In genomic region chr12:61739925-61740324, GRCh38 we compare ENCODE assay signal across 17 cellular contexts.
DNase-seq lines count a peak whose midpoint lies in the region; ATAC-seq and TF ChIP-seq lines count a peak whose summit lies in the region.
"Had no signal": no experiment of that assay in that cellular context is flagged by ENCODE, and none has a peak within 500 bp of the region (broad histone marks: within the 10 kb centered on the region; RNA-seq: fewer than 3 reads in every experiment).

No MANE protein-coding gene starts in this region.

- H3K4me2 ChIP-seq in MM.1S (ENCODE audit: low read depth, low read length): 0 out of 2 replicates have a peak overlapping the region, but pooled peaks have one; percentile 4
- H3K4me2 ChIP-seq: BLaER1 treated with 17β-estradiol and CSF1 and Interleukin-3, amounts not matched to agents 10 nM and 100 nM had no signal

- H3K9me2 ChIP-seq in MM.1S (replicated peaks; ENCODE audit: insufficient read depth, low read length): no peaks in the 10 kb centered on the region

- no peaks in the 10 kb centered on the region for H4K20me1 ChIP-seq in MM.1S (ENCODE audit: insufficient read depth, low read length)
- H4K20me1 ChIP-seq: BLaER1 treated with 17β-estradiol and CSF1 and Interleukin-3, amounts not matched to agents 10 nM and 100 nM had no signal

- no peaks in the 10 kb centered on the region for H3K79me2 ChIP-seq in MM.1S (ENCODE audit: low read length)

- H3K4me3 ChIP-seq in MM.1S (ENCODE audit: low read length): no peak overlapping the region
- H3K4me3 ChIP-seq: BLaER1 treated with 17β-estradiol and CSF1 and Interleukin-3, amounts not matched to agents 10 nM and 100 nM had no signal

- H3K36me3 ChIP-seq in MM.1S (replicated peaks; ENCODE audit: insufficient read depth, low read length): no peaks in the 10 kb centered on the region
- H3K36me3 ChIP-seq: BLaER1 treated with 17β-estradiol and CSF1 and Interleukin-3, amounts not matched to agents 10 nM and 100 nM had no signal

- no peaks in the 10 kb centered on the region for H3K9me3 ChIP-seq in MM.1S (replicated peaks; ENCODE audit: insufficient read depth, low read length)
- H3K9me3 ChIP-seq: BLaER1 treated with 17β-estradiol and CSF1 and Interleukin-3, amounts not matched to agents 10 nM and 100 nM; Caco-2 had no signal

- DNase-seq in MM.1S: no peak
- peak; percentile 6 for DNase-seq in NCI-H524 treated with DMSO at 0.1 percent for 48 hours (lab: John Stamatoyannopoulos, UW)
- peak; percentile 55 for DNase-seq in SK-N-DZ (ENCODE audit: low spot score)
- no peak for DNase-seq in left ventricle myocardium superior
- no peak for DNase-seq in cerebellum (ENCODE audit: low spot score)
- DNase-seq: 8988T; ACHN; Caco-2; Calu3; CD4-positive, alpha-beta T cell; CD8-positive, alpha-beta T cell; DMS79 treated with DMSO at 0.1 percent for 48 hours; GF-D8 had no signal

- no peak overlapping the region for H3K9ac ChIP-seq in MM.1S (ENCODE audit: low read length)
- H3K9ac ChIP-seq: BLaER1 treated with 17β-estradiol and CSF1 and Interleukin-3, amounts not matched to agents 10 nM and 100 nM had no signal

- ATAC-seq in HG03097 (IDR thresholded peaks at IDR 0.05; ENCODE audit: low FRiP score, unreplicated experiment): no peak
- ATAC-seq in left ventricle myocardium superior: no peak
- ATAC-seq in GM21529 (IDR thresholded peaks at IDR 0.05; ENCODE audit: unreplicated experiment): no peak
- ATAC-seq: CD8-positive, alpha-beta T cell had no signal

- no peak for TF ChIP-seq CTCF in MM.1S (IDR thresholded peaks at IDR 0.05; ENCODE audit: low read length)

- H3K27ac ChIP-seq in MM.1S (ENCODE audit: low read length): no peak overlapping the region
- H3K27ac ChIP-seq: BLaER1 treated with 17β-estradiol and CSF1 and Interleukin-3, amounts not matched to agents 10 nM and 100 nM; C4-2B had no signal

- no peaks in the 10 kb centered on the region for H3K27me3 ChIP-seq in MM.1S (replicated peaks; ENCODE audit: insufficient read depth, low read length)
- H3K27me3 ChIP-seq: BLaER1 treated with 17β-estradiol and CSF1 and Interleukin-3, amounts not matched to agents 10 nM and 100 nM had no signal

- H2AFZ ChIP-seq in MM.1S (ENCODE audit: low read length): 0 out of 2 replicates have a peak overlapping the region, but pooled peaks have one; percentile 8

- intact Hi-C loops in left ventricle myocardium superior (cut with micrococcal nuclease): no loop called here

- H3F3A ChIP-seq in MM.1S (ENCODE audit: insufficient read depth, low read length): no peaks in the 10 kb centered on the region

- no peaks in the 10 kb centered on the region for H3K4me1 ChIP-seq in MM.1S (ENCODE audit: low read length)
- H3K4me1 ChIP-seq: Caco-2 had no signal

Comparison
In these comparisons a context has a peak if more than half of its experiments do, and no peak if none do; other contexts are left out.
1. DNase-seq: peak in NCI-H524 treated with DMSO at 0.1 percent for 48 hours (single experiment) and SK-N-DZ (single experiment); none in MM.1S (single experiment), left ventricle myocardium superior (single experiment) and cerebellum (single experiment).